8 cellular contexts compared by ENCODE assay signal in the genomic region with DNA sequence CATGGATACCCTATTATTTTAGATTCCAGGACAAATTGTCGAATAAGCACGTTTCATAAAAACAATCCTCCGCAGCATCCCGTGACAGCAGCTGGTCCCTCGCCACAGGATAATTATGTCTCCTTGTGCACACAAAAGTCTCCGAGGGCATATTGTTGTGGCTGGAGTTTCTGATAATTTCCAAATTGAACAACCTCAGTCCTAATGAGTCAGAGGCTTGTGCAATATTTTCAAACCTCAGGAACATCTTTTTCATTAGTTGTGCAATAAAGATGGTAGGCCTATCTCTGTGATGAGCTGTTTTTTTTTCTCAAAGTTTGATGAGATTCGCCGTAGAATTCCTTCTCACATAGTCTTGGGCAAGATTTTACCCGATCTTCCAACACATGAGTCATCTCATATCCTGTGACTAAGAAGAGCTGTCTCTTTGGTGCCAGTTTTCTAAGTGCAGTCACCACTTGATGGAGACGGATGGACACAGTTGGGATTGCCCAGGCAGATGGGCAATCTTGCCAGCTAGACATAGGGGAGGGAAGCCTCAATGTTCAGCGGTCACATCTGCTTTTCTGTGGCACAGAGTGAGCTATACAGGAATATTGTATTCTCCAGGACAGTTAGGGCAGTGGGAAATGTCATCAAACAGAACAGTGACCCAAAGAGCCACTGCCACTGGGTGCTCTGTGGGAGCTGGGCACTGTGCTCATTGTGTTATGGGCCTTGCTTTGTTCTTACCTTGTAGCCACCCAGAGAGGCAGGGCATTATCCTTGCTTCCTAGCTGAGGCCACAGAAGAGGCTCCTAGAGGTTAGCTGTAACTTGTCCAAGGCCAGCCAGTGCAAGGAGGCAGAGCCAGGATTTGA. TPM values are rescaled to one million over a fixed set of nuclear protein-coding genes. Genes with fewer than 3 reads are reported as not detected.
DNase-seq lines count a peak whose midpoint lies in the region; ATAC-seq and TF ChIP-seq lines count a peak whose summit lies in the region.

No MANE protein-coding gene starts in this region.

- dilution Hi-C loops in IMR-90 (cut with HindIII; ENCODE audit: low sequenced_read_pairs, unreplicated experiment): no loop called here

- H2BK20ac ChIP-seq in IMR-90 (ENCODE audit: low read depth, low read length): peak overlapping the region; percentile 76

- H3K14ac ChIP-seq in IMR-90 (replicated peaks; ENCODE audit: low read depth, low read length): 0 out of 2 replicates have a peak overlapping the region, but pooled peaks have one; percentile 2

- no peak overlapping the region for H3K56ac ChIP-seq in IMR-90 (ENCODE audit: extremely low read depth, insufficient read depth, low read length)

- TF ChIP-seq RAD21 in IMR-90 (IDR thresholded peaks at IDR 0.05; ENCODE audit: low read length): no peak; the same call in 1 of the 2 replicates

- POLR2A ChIA-PET in IMR-90 (lab: Charles Lee; ENCODE audit: unreplicated experiment): interaction anchor here (0.7 kb wide), 1 partner anchor 341 kb away, joined by 3 read pairs; no protein-coding TSS in a partner anchor

- H3K4me2 ChIP-seq in IMR-90 (ENCODE audit: low read depth, low read length) (peak overlapping the region; percentile 40), hepatocyte (no peak overlapping the region)

- peak overlapping the region; percentile 74 for H2BK120ac ChIP-seq in IMR-90 (ENCODE audit: low read depth, low read length)

- no peak overlapping the region for H3K9ac ChIP-seq in IMR-90 (ENCODE audit: low read depth, low read length)

- H4K8ac ChIP-seq in IMR-90 (ENCODE audit: low read depth in 2 of 2, low read length in 2 of 2): no peak overlapping the region; a peak in 1 of 4 replicates

- peaks cover 9 to 36% of the 10 kb centered on the region in 2 experiments; a peak in 3 of 4 replicates for H3K79me1 ChIP-seq in IMR-90 (ENCODE audit: low read depth in 1 of 2, low read length in 2 of 2)

- H3K9me3 ChIP-seq in IMR-90 (ENCODE audit: control insufficient read depth, insufficient read depth, low read length): no peaks in the 10 kb centered on the region
- no peaks in the 10 kb centered on the region for H3K9me3 ChIP-seq in hepatocyte (ENCODE audit: low read depth)
- H3K9me3 ChIP-seq in thyroid gland: no peaks in the 10 kb centered on the region

- peak overlapping the region; percentile 20 for H2AK9ac ChIP-seq in IMR-90 (replicated peaks; ENCODE audit: low read depth, low read length, poor library complexity)

- H2AFZ ChIP-seq in IMR-90 (replicated peaks; ENCODE audit: low read length, poor library complexity) (peak overlapping the region; percentile 15), hepatocyte (no peak overlapping the region)

- TF ChIP-seq CTCF in IMR-90 (conservative IDR thresholded peaks at IDR 0.05; ENCODE audit: low read depth, low read length) (peak; percentile 9; the same call in 1 of the 2 replicates), hepatocyte (IDR thresholded peaks at IDR 0.05; ENCODE audit: poor library complexity) (no peak), thyroid gland (IDR thresholded peaks at IDR 0.05) (no peak)

- peak overlapping the region; percentile 20 for H2BK5ac ChIP-seq in IMR-90 (ENCODE audit: low read depth, low read length, poor library complexity, severe bottlenecking)

- WGBS in IMR-90 (ENCODE audit: extremely low coverage in 2 of 2, insufficient read length in 1 of 2), 2 experiments: no CpG with 5 or more reads among the region's 11 CpGs
- 75% methylated on average over 11 of the region's 11 CpGs for WGBS in hepatocyte (ENCODE audit: low lambda C conversion rate, missing lambda C conversion rate)
- 70 to 77% methylated on average over 11 of the region's 11 CpGs for WGBS in thyroid gland, 2 donors

- no peaks in the 10 kb centered on the region for H3K9me2 ChIP-seq in hepatocyte (replicated peaks; ENCODE audit: insufficient read depth)

- H4K20me1 ChIP-seq in IMR-90 (ENCODE audit: insufficient read depth, low read length) (peaks cover 12% of the 10 kb centered on the region; the same call in 1 of the 2 replicates), hepatocyte (ENCODE audit: insufficient read depth, poor library complexity, severe bottlenecking) (no peaks in the 10 kb centered on the region)

- H3K23ac ChIP-seq in IMR-90 (ENCODE audit: low read depth, low read length): 0 out of 2 replicates have a peak overlapping the region, but pooled peaks have one; percentile 9

- CTCF ChIA-PET in IMR-90 (lab: Yijun Ruan, JAX): interaction anchor here (0.6 to 1.9 kb wide), 4 partner anchors 27 to 94 kb away, joined by 3 to 5 read pairs (median 4); a partner anchor contains a TSS

- H3K79me2 ChIP-seq in hepatocyte: no peaks in the 10 kb centered on the region

- ATAC-seq in IMR-90 (ENCODE audit: low read depth): peak; percentile 86
- no peak for ATAC-seq in GM18520 (IDR thresholded peaks at IDR 0.05; ENCODE audit: unreplicated experiment)
- ATAC-seq in GM18868 (IDR thresholded peaks at IDR 0.05; ENCODE audit: unreplicated experiment): no peak

- H2AK5ac ChIP-seq in IMR-90 (ENCODE audit: low read depth, low read length): peak overlapping the region; percentile 89

- peak overlapping the region; percentile 5; the same call in 1 of the 2 replicates for H4K5ac ChIP-seq in IMR-90 (ENCODE audit: low read depth, low read length)

- no peak overlapping the region for H3K4me3 ChIP-seq in IMR-90 (ENCODE audit: insufficient read depth, low read depth, low read length)
- H3K4me3 ChIP-seq in hepatocyte: no peak overlapping the region
- no peak overlapping the region for H3K4me3 ChIP-seq in thyroid gland (replicated peaks in 1 of 3)

- peak overlapping the region; percentile 24; the same call in 2 of the 3 replicates for H2BK15ac ChIP-seq in IMR-90 (ENCODE audit: low read depth, low read length)

- H3K27me3 ChIP-seq in IMR-90 (ENCODE audit: control insufficient read depth, insufficient read depth, low read length) (no peaks in the 10 kb centered on the region), hepatocyte (peaks cover 13% of the 10 kb centered on the region), thyroid gland (no peaks in the 10 kb centered on the region)

- peak overlapping the region; percentile 39; the same call in 1 of the 2 replicates for H3K27ac ChIP-seq in IMR-90 (ENCODE audit: insufficient read depth, low read length)
- H3K27ac ChIP-seq in angular gyrus (ENCODE audit: low read depth, low read length): peak overlapping the region; percentile 11
- H3K27ac ChIP-seq in hepatocyte: peak overlapping the region; percentile 64
- H3K27ac ChIP-seq in thyroid gland: peak overlapping the region in 2 of 3 donors; percentile 43 to 62

- H4K91ac ChIP-seq in IMR-90 (ENCODE audit: insufficient read depth, low read depth, low read length): peak overlapping the region; percentile 53

- intact Hi-C loops in IMR-90 (cut with micrococcal nuclease) (loop anchor here (1.0 to 2.0 kb wide), 2 partner anchors 8 to 36 kb away; a partner anchor contains a TSS), thyroid gland (cut with DNase I) (no loop called here)

- H3K9me1 ChIP-seq in IMR-90 (ENCODE audit: insufficient read depth, low read length): peaks cover 22% of the 10 kb centered on the region

- H3K36me3 ChIP-seq in IMR-90 (ENCODE audit: control insufficient read depth, insufficient read depth, low read length) (no peaks in the 10 kb centered on the region; the same call in 1 of the 2 replicates), hepatocyte (replicated peaks; ENCODE audit: insufficient read depth, low read depth) (no peaks in the 10 kb centered on the region), thyroid gland (no peaks in the 10 kb centered on the region)

- DNase-seq in IMR-90 (peak; percentile 98), hepatocyte (ENCODE audit: low spot score) (peak; percentile 58), thyroid gland (no peak), NCI-H526 (lab: John Stamatoyannopoulos, UW) (no peak)
- no peak for DNase-seq in activated naive CD4-positive, alpha-beta T cell treated with anti-CD3 and anti-CD28 coated beads, Interleukin-2, amount 50 U/mL, for 16 hours

- peaks cover 14% of the 10 kb centered on the region for H3K4me1 ChIP-seq in IMR-90 (ENCODE audit: control insufficient read depth, insufficient read depth, low read length)
- H3K4me1 ChIP-seq in hepatocyte (ENCODE audit: insufficient read depth): peaks cover 2% of the 10 kb centered on the region
- peaks cover 0 to 11% of the 10 kb centered on the region in 2 donors for H3K4me1 ChIP-seq in thyroid gland

- in situ Hi-C loops in IMR-90 (cut with MboI; ENCODE audit: low sequenced_read_pairs): loop anchor here (10.0 kb wide), 1 partner anchor 344 kb away; no protein-coding TSS in a partner anchor

- H3K18ac ChIP-seq in IMR-90 (ENCODE audit: low read depth, low read length): peak overlapping the region; percentile 72

- TF ChIP-seq POLR2A in IMR-90 (IDR thresholded peaks at IDR 0.05; ENCODE audit: low read depth, low read length): no peak
- TF ChIP-seq POLR2A in thyroid gland (IDR thresholded peaks at IDR 0.05): no peak

- BruUV-seq in IMR-90 (replicated peaks; lab: Mats Ljungman, UMichigan): no TSS peak

- peak overlapping the region; percentile 78 for H3K4ac ChIP-seq in IMR-90 (ENCODE audit: low read depth, low read length)

TF ChIP-seq in IMR-90, 13 proteins besides CTCF, POLR2A, EP300 and RAD21 (continues in another document):
- TF ChIP-seq BHLHE40 (IDR thresholded peaks at IDR 0.05; ENCODE audit: low read depth, low read length): peak; percentile 85
- no peak for TF ChIP-seq RFX5 (IDR thresholded peaks at IDR 0.05; ENCODE audit: low read depth, low read length)
- TF ChIP-seq, protein P1, sequence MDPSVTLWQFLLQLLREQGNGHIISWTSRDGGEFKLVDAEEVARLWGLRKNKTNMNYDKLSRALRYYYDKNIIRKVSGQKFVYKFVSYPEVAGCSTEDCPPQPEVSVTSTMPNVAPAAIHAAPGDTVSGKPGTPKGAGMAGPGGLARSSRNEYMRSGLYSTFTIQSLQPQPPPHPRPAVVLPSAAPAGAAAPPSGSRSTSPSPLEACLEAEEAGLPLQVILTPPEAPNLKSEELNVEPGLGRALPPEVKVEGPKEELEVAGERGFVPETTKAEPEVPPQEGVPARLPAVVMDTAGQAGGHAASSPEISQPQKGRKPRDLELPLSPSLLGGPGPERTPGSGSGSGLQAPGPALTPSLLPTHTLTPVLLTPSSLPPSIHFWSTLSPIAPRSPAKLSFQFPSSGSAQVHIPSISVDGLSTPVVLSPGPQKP (IDR thresholded peaks at IDR 0.05; ENCODE audit: borderline replicate concordance, low read depth, low read length): no peak

RNA-seq across cellular contexts. Expression of a gene that starts 7.8 kb away (rescaled TPM):
- 23.1 and 28.5 TPM in 2 replicates for total RNA-seq in IMR-90 (2012; rRNA removed)
- 94.9 and 108 TPM in 2 replicates for polyA plus RNA-seq in IMR-90 (2012; rRNA removed)
- 64.6 and 74.8 TPM in 2 replicates for polyA plus RNA-seq in IMR-90 (2012; cell fraction: cytosol; rRNA removed)
- polyA plus RNA-seq in IMR-90 (2012; cell fraction: nucleus; rRNA removed; ENCODE audit: low replicate concordance): 18.9 and 71.3 TPM in 2 replicates
- 87.1 and 91.9 TPM in 2 replicates for total RNA-seq in hepatocyte
- polyA plus RNA-seq in hepatocyte: 160 and 173 TPM in 2 replicates
- total RNA-seq in thyroid gland: 10 to 100 TPM; 37.1 to 99.4 (median 68.2) TPM

RNA-seq across cellular contexts. Expression of a gene that starts 14.7 kb away (rescaled TPM):
- total RNA-seq in IMR-90 (2012; rRNA removed): not detected in 2 replicates
- polyA plus RNA-seq in IMR-90 (2012; rRNA removed): not detected in 2 replicates
- not detected in 2 replicates for polyA plus RNA-seq in IMR-90 (2012; cell fraction: cytosol; rRNA removed)
- 0.10 TPM in 1 of 2 replicates, not detected in the other for polyA plus RNA-seq in IMR-90 (2012; cell fraction: nucleus; rRNA removed; ENCODE audit: low replicate concordance)
- total RNA-seq in hepatocyte: not detected in 2 replicates
- polyA plus RNA-seq in hepatocyte: not detected in 2 replicates
- total RNA-seq in thyroid gland: not detected

Comparison
In these comparisons a context has a peak if more than half of its experiments do, and no peak if none do; other contexts are left out.
1. DNase-seq: peak in IMR-90 (single experiment) and hepatocyte (single experiment); none in thyroid gland (0 of 2), activated naive CD4-positive, alpha-beta T cell treated with anti-CD3 and anti-CD28 coated beads, Interleukin-2, amount 50 U/mL, for 16 hours (single experiment) and NCI-H526 (0 of 2).
2. H3K27ac ChIP-seq: peak in every context shown above with its lines; median percentile 64 in hepatocyte; 52 in thyroid gland; 39 in IMR-90; 11 in angular gyrus.